20 cellular contexts compared by ENCODE assay signal in the genomic region with DNA sequence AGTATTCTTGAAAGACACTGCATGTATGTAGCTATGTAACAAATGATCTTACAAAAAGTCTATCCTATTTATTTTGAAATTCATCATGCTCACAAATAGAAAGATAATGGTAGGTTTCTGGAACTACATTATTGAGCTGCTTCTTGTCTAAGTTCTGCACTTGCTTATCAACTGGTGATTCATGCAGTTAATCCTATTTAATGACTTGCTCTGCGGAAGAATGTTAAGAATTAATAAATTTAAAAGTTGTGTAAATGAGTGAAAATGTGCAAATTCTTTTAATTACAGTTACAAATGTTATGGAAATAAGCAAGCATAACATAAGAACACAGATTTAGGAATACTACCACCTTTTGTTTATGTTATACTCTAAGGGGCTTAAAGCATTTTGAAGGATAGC.
"Had no signal": no experiment of that assay in that cellular context is flagged by ENCODE, and none has a peak within 500 bp of the region (broad histone marks: within the 10 kb centered on the region; RNA-seq: fewer than 3 reads in every experiment).

No MANE protein-coding gene starts in this region.

- H3K27me3 ChIP-seq: dorsolateral prefrontal cortex, gastrocnemius medialis, left lung, neural progenitor cell, right atrium auricular region, spleen, testis, tibial artery had no signal

- H3K4me2 ChIP-seq: neural progenitor cell had no signal

- DNase-seq: dorsolateral prefrontal cortex; effector CD4-positive, alpha-beta T cell; foreskin fibroblast; gastrocnemius medialis; head of caudate nucleus; left cardiac atrium; left lung; mesendoderm; midbrain; naive thymus-derived CD4-positive, alpha-beta T cell; spleen; stimulated activated CD4-positive, alpha-beta T cell treated with anti-CD3 and anti-CD28 coated beads, Interleukin-4, amount 100 ng/mL, for 4 hours; stimulated activated naive CD8-positive, alpha-beta T cell treated with anti-CD3 and anti-CD28 coated beads, Interleukin-15, Interleukin-2, amounts not matched to agents 100 U/mL and 50 U/mL, for 24 hours; substantia nigra; testis; tibial artery had no signal

- H3K79me2 ChIP-seq: parathyroid adenoma had no signal

- H3K4me1 ChIP-seq: gastrocnemius medialis, left lung, neural progenitor cell, parathyroid adenoma, right atrium auricular region, spleen, tibial artery had no signal

- H3K27ac ChIP-seq: dorsolateral prefrontal cortex, gastrocnemius medialis, left lung, neural progenitor cell, parathyroid adenoma, right atrium auricular region, spleen, testis, tibial artery had no signal

- H2AFZ ChIP-seq: neural progenitor cell, parathyroid adenoma had no signal

- H3K4me3 ChIP-seq: dorsolateral prefrontal cortex, gastrocnemius medialis, left lung, neural progenitor cell, right atrium auricular region, spleen, testis, tibial artery had no signal

- H3K9ac ChIP-seq: neural progenitor cell, parathyroid adenoma had no signal

- H3K36me3 ChIP-seq: gastrocnemius medialis, left lung, neural progenitor cell, right atrium auricular region, spleen had no signal

- H3K9me3 ChIP-seq: gastrocnemius medialis, left lung, right atrium auricular region, spleen, testis, tibial artery had no signal

- FAIRE-seq: colon had no signal
